In genomic region chr1:110069302-110070281, GRCh38 we compare ENCODE assay signal across 11 cellular contexts. TPM values are rescaled to one million over a fixed set of nuclear protein-coding genes. Genes with fewer than 3 reads are reported as not detected.
A peak's percentile ranks its signal among the peaks of the same experiment; 100 is the strongest.
DNase-seq lines count a peak whose midpoint lies in the region; ATAC-seq lines count a peak whose summit lies in the region.
"Had no signal": no experiment of that assay in that cellular context is flagged by ENCODE, and none has a peak within 500 bp of the region (broad histone marks: within the 10 kb centered on the region; RNA-seq: fewer than 3 reads in every experiment).

No MANE protein-coding gene starts in this region.

- H3K4me1 Mint-ChIP-seq in activated CD4-positive, alpha-beta T cell treated with anti-CD3 and anti-CD28 coated beads, Interleukin-2, amount 10 ng/mL, durations not matched to agents 24 days and 14 days: peaks cover 8% of the 10 kb centered on the region
- H3K4me1 Mint-ChIP-seq in stimulated activated memory B cell treated with anti-CD40 and anti-IgM and Interleukin-4, amounts not matched to agents 10 μg/mL and 1 μg/mL and 100 μg/mL, for 72 hours: peaks cover 26% of the 10 kb centered on the region

- no peak for ATAC-seq in stimulated activated memory B cell treated with anti-CD40 and anti-IgM and Interleukin-4, amounts not matched to agents 10 μg/mL and 1 μg/mL and 100 μg/mL, for 72 hours
- no peak for ATAC-seq in HG02973 (IDR thresholded peaks at IDR 0.05; ENCODE audit: unreplicated experiment)

- no peaks in the 10 kb centered on the region for H3K9me3 Mint-ChIP-seq in activated CD4-positive, alpha-beta T cell treated with anti-CD3 and anti-CD28 coated beads, Interleukin-2, amount 10 ng/mL, durations not matched to agents 24 days and 14 days
- no peaks in the 10 kb centered on the region for H3K9me3 Mint-ChIP-seq in stimulated activated memory B cell treated with anti-CD40 and anti-IgM and Interleukin-4, amounts not matched to agents 10 μg/mL and 1 μg/mL and 100 μg/mL, for 72 hours

- DNase-seq in activated CD4-positive, alpha-beta T cell treated with anti-CD3 and anti-CD28 coated beads, Interleukin-2, amount 10 ng/mL, durations not matched to agents 24 days and 14 days: peak; percentile 61
- no peak for DNase-seq in activated CD4-positive, alpha-beta T cell treated with anti-CD3 and anti-CD28 coated beads for 48 hours
- peak; percentile 39 for DNase-seq in astrocyte of the hippocampus (ENCODE audit: low read depth, low spot score)
- DNase-seq in iPS-NIHi11 (ENCODE audit: low spot score): peak; percentile 59
- no peak for DNase-seq in stimulated activated CD4-positive, alpha-beta T cell treated with anti-CD3 and anti-CD28 coated beads, Interleukin-4, amount 100 ng/mL, for 24 hours
- DNase-seq in HCEC 1CT: no peak
- DNase-seq: NCI-H1092, tibial artery had no signal

- peaks cover 2% of the 10 kb centered on the region for H3K36me3 Mint-ChIP-seq in activated CD4-positive, alpha-beta T cell treated with anti-CD3 and anti-CD28 coated beads, Interleukin-2, amount 10 ng/mL, durations not matched to agents 24 days and 14 days (ENCODE audit: low read depth)
- H3K36me3 Mint-ChIP-seq in stimulated activated memory B cell treated with anti-CD40 and anti-IgM and Interleukin-4, amounts not matched to agents 10 μg/mL and 1 μg/mL and 100 μg/mL, for 72 hours: no peaks in the 10 kb centered on the region

- no peak overlapping the region for H3K27ac Mint-ChIP-seq in activated CD4-positive, alpha-beta T cell treated with anti-CD3 and anti-CD28 coated beads, Interleukin-2, amount 10 ng/mL, durations not matched to agents 24 days and 14 days
- H3K27ac Mint-ChIP-seq in stimulated activated memory B cell treated with anti-CD40 and anti-IgM and Interleukin-4, amounts not matched to agents 10 μg/mL and 1 μg/mL and 100 μg/mL, for 72 hours: no peak overlapping the region

- intact Hi-C loops in activated CD4-positive, alpha-beta T cell treated with anti-CD3 and anti-CD28 coated beads, Interleukin-2, amount 10 ng/mL, durations not matched to agents 24 days and 14 days (cut with micrococcal nuclease): loop anchor here (2.0 kb wide), 1 partner anchor 13 kb away; no protein-coding TSS in a partner anchor

- peaks cover 72% of the 10 kb centered on the region for H3K27me3 Mint-ChIP-seq in activated CD4-positive, alpha-beta T cell treated with anti-CD3 and anti-CD28 coated beads, Interleukin-2, amount 10 ng/mL, durations not matched to agents 24 days and 14 days
- peaks cover 77% of the 10 kb centered on the region for H3K27me3 Mint-ChIP-seq in stimulated activated memory B cell treated with anti-CD40 and anti-IgM and Interleukin-4, amounts not matched to agents 10 μg/mL and 1 μg/mL and 100 μg/mL, for 72 hours

- no peak overlapping the region for H3K4me3 Mint-ChIP-seq in activated CD4-positive, alpha-beta T cell treated with anti-CD3 and anti-CD28 coated beads, Interleukin-2, amount 10 ng/mL, durations not matched to agents 24 days and 14 days
- H3K4me3 Mint-ChIP-seq in stimulated activated memory B cell treated with anti-CD40 and anti-IgM and Interleukin-4, amounts not matched to agents 10 μg/mL and 1 μg/mL and 100 μg/mL, for 72 hours: peak overlapping the region; percentile 71

RNA-seq across cellular contexts. Expression of gene ALX3, which starts 0.9 kb away (rescaled TPM):
- total RNA-seq in activated CD4-positive, alpha-beta T cell treated with anti-CD3 and anti-CD28 coated beads, Interleukin-2, amount 10 ng/mL, durations not matched to agents 24 days and 14 days: not detected in 2 replicates
- total RNA-seq: chondrocyte had no signal

RNA-seq across cellular contexts. Expression of gene STRIP1, which starts 35.2 kb away (rescaled TPM):
- total RNA-seq in activated CD4-positive, alpha-beta T cell treated with anti-CD3 and anti-CD28 coated beads, Interleukin-2, amount 10 ng/mL, durations not matched to agents 24 days and 14 days: 41.0 and 43.8 TPM in 2 replicates

RNA-seq across cellular contexts. Expression of gene UBL4B, which starts 42.7 kb away (rescaled TPM):
- not detected in 2 replicates for total RNA-seq in activated CD4-positive, alpha-beta T cell treated with anti-CD3 and anti-CD28 coated beads, Interleukin-2, amount 10 ng/mL, durations not matched to agents 24 days and 14 days
- total RNA-seq: chondrocyte had no signal

Comparison
In these comparisons a context has a peak if more than half of its experiments do, and no peak if none do; other contexts are left out.
1. DNase-seq: peak in activated CD4-positive, alpha-beta T cell treated with anti-CD3 and anti-CD28 coated beads, Interleukin-2, amount 10 ng/mL, durations not matched to agents 24 days and 14 days (single experiment), astrocyte of the hippocampus (single experiment) and iPS-NIHi11 (single experiment); none in activated CD4-positive, alpha-beta T cell treated with anti-CD3 and anti-CD28 coated beads for 48 hours (single experiment), stimulated activated CD4-positive, alpha-beta T cell treated with anti-CD3 and anti-CD28 coated beads, Interleukin-4, amount 100 ng/mL, for 24 hours (single experiment) and HCEC 1CT (single experiment).